ENCODE assay signal across 8 cellular contexts in the genomic region with DNA sequence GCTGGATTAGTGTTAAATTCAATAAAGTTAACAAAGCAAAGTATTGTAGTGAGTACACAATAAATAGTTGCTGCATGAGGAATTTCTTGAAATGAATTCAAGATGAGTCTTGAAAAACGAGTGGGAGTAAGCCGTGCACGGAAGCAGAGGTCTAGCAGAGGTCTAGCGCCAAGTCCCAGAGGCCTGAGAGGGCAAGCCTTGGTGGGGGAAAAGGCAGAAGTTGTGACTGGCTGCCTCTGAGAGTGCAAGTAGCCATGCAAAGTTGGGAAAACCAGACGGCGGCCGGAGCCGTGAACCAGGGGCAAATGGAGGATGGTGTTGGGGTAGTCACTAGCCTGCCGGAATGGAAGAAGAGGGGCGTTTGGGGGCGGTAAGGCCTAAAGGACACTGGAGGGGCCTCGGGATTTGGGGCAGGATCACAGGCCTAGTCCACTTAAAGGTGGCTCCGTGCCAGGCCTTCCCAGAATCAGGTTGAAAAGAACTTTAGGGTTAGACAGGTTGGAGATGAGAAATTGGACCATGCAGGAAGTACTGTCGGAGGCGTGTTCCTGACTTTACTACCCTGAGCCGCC. TPM values are rescaled to one million over a fixed set of nuclear protein-coding genes. Genes with fewer than 3 reads are reported as not detected.
DNase-seq lines count a peak whose midpoint lies in the region; ATAC-seq, FAIRE-seq and TF ChIP-seq lines count a peak whose summit lies in the region.

No MANE protein-coding gene starts in this region.

- intact Hi-C loops in Caco-2 (cut with micrococcal nuclease; ENCODE audit: unreplicated experiment) = loop anchor here (2.0 kb wide), 1 partner anchor 94 kb away; the partner anchor contains the start of gene TMEM179B
- intact Hi-C loops in pancreas (cut with DNase I) = no loop called here

- peak overlapping the region; percentile 97 for H3K4me3 Mint-ChIP-seq in Caco-2 (ENCODE audit: unreplicated experiment)
- peak overlapping the region; percentile 99 for H3K4me3 Mint-ChIP-seq in activated T-cell treated with anti-CD3 and anti-CD28 coated beads, Interleukin-2, amount 50 U/mL, for 4 hours

- peaks cover 36% of the 10 kb centered on the region for H3K4me1 Mint-ChIP-seq in Caco-2 (ENCODE audit: low read depth, unreplicated experiment)
- H3K4me1 Mint-ChIP-seq in activated T-cell treated with anti-CD3 and anti-CD28 coated beads, Interleukin-2, amount 50 U/mL, for 4 hours (ENCODE audit: low read depth) = peaks cover 40% of the 10 kb centered on the region

- no peaks in the 10 kb centered on the region for H3K9me3 Mint-ChIP-seq in Caco-2 (ENCODE audit: unreplicated experiment)
- no peaks in the 10 kb centered on the region for H3K9me3 Mint-ChIP-seq in activated T-cell treated with anti-CD3 and anti-CD28 coated beads, Interleukin-2, amount 50 U/mL, for 4 hours

- H3K27me3 ChIP-seq in Caco-2 (replicated peaks; ENCODE audit: control insufficient read depth, insufficient read depth, low read length) (no peaks in the 10 kb centered on the region), HUES64 (ENCODE audit: insufficient read depth, low read length) (no peaks in the 10 kb centered on the region), pancreas (no peaks in the 10 kb centered on the region)

- BruUV-seq in Caco-2 (replicated peaks; lab: Mats Ljungman, UMichigan) = no TSS peak

- H3K9ac ChIP-seq in HUES64 (ENCODE audit: low read depth, low read length) = peak overlapping the region; percentile 97

- H3K36me3 Mint-ChIP-seq in Caco-2 (ENCODE audit: insufficient read depth, unreplicated experiment) = peaks cover 97% of the 10 kb centered on the region
- peaks cover 44% of the 10 kb centered on the region for H3K36me3 Mint-ChIP-seq in activated T-cell treated with anti-CD3 and anti-CD28 coated beads, Interleukin-2, amount 50 U/mL, for 4 hours (ENCODE audit: insufficient read depth)

- peaks cover 51% of the 10 kb centered on the region for H3K4me1 ChIP-seq in Caco-2
- peaks cover 26% of the 10 kb centered on the region for H3K4me1 ChIP-seq in HUES64 (ENCODE audit: insufficient read depth, low read length)
- peaks cover 35 to 59% (median 58%) of the 10 kb centered on the region in 3 donors for H3K4me1 ChIP-seq in pancreas

- peak overlapping the region; percentile 100; the same call in 1 of the 2 replicates for H3K27ac ChIP-seq in HUES64 (ENCODE audit: low read depth, low read length)
- peak overlapping the region; percentile 99 for H3K27ac ChIP-seq in pancreas

- H3K27me3 Mint-ChIP-seq in Caco-2 (ENCODE audit: insufficient read depth, unreplicated experiment) = no peaks in the 10 kb centered on the region
- H3K27me3 Mint-ChIP-seq in activated T-cell treated with anti-CD3 and anti-CD28 coated beads, Interleukin-2, amount 50 U/mL, for 4 hours (ENCODE audit: low read depth) = no peaks in the 10 kb centered on the region

- CTCF ChIA-PET in Caco-2 (lab: Charles Lee) = interaction anchor here (0.6 to 1.7 kb wide), 3 partner anchors 24 to 126 kb away, joined by 3 to 8 read pairs (median 7); partner anchors contain the start of genes TMEM179B and ZBTB3

- H3K36me3 ChIP-seq in Caco-2 (ENCODE audit: control insufficient read depth, insufficient read depth, low read length) (peaks cover 14% of the 10 kb centered on the region), HUES64 (ENCODE audit: insufficient read depth, low read length) (peaks cover 76% of the 10 kb centered on the region), pancreas (peaks cover 0 to 29% (median 25%) of the 10 kb centered on the region in 3 donors)

- POLR2A ChIA-PET in Caco-2 (lab: Charles Lee) = interaction anchor here (0.6 to 1.9 kb wide), 3 partner anchors 10 to 39 kb away, joined by 3 to 17 read pairs (median 6); no protein-coding TSS in a partner anchor

- ATAC-seq in GM19452 (IDR thresholded peaks at IDR 0.05; ENCODE audit: unreplicated experiment) (peak; percentile 13), pancreas (peak in 3 of 4 donors; percentile 4 to 19 (median 9))
- peak; percentile 15 to 23 for ATAC-seq in activated T-cell treated with anti-CD3 and anti-CD28 coated beads, Interleukin-2, amount 50 U/mL, for 4 hours

- TF ChIP-seq CTCF in Caco-2 (IDR thresholded peaks at IDR 0.05; ENCODE audit: insufficient read depth in 1 of 2, low read depth in 1 of 2, low read length in 1 of 2, severe bottlenecking in 1 of 2, unreplicated experiment in 1 of 2) (no peak), pancreas (IDR thresholded peaks at IDR 0.05) (no peak)

- peak overlapping the region; percentile 99 for H3K4me3 ChIP-seq in Caco-2 (ENCODE audit: low read depth, low read length)
- H3K4me3 ChIP-seq in HUES64 (ENCODE audit: low read length) = peak overlapping the region; percentile 81
- peak overlapping the region; percentile 80 to 92 (median 88) for H3K4me3 ChIP-seq in pancreas

- H3K9me3 ChIP-seq in Caco-2 = no peaks in the 10 kb centered on the region
- no peaks in the 10 kb centered on the region for H3K9me3 ChIP-seq in HUES64 (ENCODE audit: insufficient read depth, low read depth, low read length)
- H3K9me3 ChIP-seq in pancreas = no peaks in the 10 kb centered on the region

- DNase-seq in Caco-2 (peak in 1 of 2 experiments; percentile 42), foreskin melanocyte (peak; percentile 71), pancreas (no peak), NK-92 (lab: John Stamatoyannopoulos, UW; ENCODE audit: unreplicated experiment) (no peak), activated gamma-delta T cell (lab: John Stamatoyannopoulos, UW) (no peak)
- no peak for DNase-seq in activated T-cell treated with anti-CD3 and anti-CD28 coated beads, Interleukin-2, amount 50 U/mL, for 4 hours

- 22% methylated on average over 16 of the region's 16 CpGs for WGBS in HUES64
- WGBS in pancreas, 2 donors = 0% methylated on average over 16 of the region's 16 CpGs

- peak overlapping the region; percentile 99 for H3K27ac Mint-ChIP-seq in Caco-2 (ENCODE audit: unreplicated experiment)

- FAIRE-seq in pancreas (lab: Jason Lieb, UNC) = no peak

RNA-seq across cellular contexts. Expression of gene SLC3A2, which starts 0.4 kb away (rescaled TPM):
- total RNA-seq in Caco-2 (2022) (763 and 879 TPM in 2 replicates), pancreas (100 to 1,000 TPM in 1 of 6 donors, 10 to 100 TPM in 5; 68.8 to 331 (median 75.1) TPM)
- 192 TPM for polyA plus RNA-seq in HUES64 (2013, experiment 1 of 2)
- 181 TPM for polyA plus RNA-seq in HUES64 (2013, experiment 2 of 2)
- total RNA-seq in activated T-cell treated with anti-CD3 and anti-CD28 coated beads, Interleukin-2, amount 50 U/mL, for 4 hours = 100 to 1,000 TPM; 580 to 683 (median 586) TPM
- 100 to 1,000 TPM in 1 of 2 donors, 10 to 100 TPM in 1; 66.9 to 116 TPM for polyA plus RNA-seq in pancreas

RNA-seq across cellular contexts. Expression of gene CHRM1, which starts 40.8 kb away (rescaled TPM):
- not detected in 2 replicates for total RNA-seq in Caco-2 (2022)
- polyA plus RNA-seq in HUES64 (2013, experiment 1 of 2) = 0.05 TPM
- not detected for polyA plus RNA-seq in HUES64 (2013, experiment 2 of 2)
- total RNA-seq in activated T-cell treated with anti-CD3 and anti-CD28 coated beads, Interleukin-2, amount 50 U/mL, for 4 hours = not detected
- total RNA-seq in pancreas = under 1 TPM in 5 of 6 donors, not detected in 1; 0.06 to 0.15 (median 0.09) TPM
- polyA plus RNA-seq in pancreas = under 1 TPM; 0.14 to 0.19 TPM

RNA-seq across cellular contexts. Expression of gene WDR74, which starts 40.9 kb away (rescaled TPM):
- total RNA-seq in Caco-2 (2022) (112 and 115 TPM in 2 replicates), pancreas (10 to 100 TPM; 18.4 to 35.1 (median 27.1) TPM)
- 228 TPM for polyA plus RNA-seq in HUES64 (2013, experiment 1 of 2)
- polyA plus RNA-seq in HUES64 (2013, experiment 2 of 2) = 286 TPM
- total RNA-seq in activated T-cell treated with anti-CD3 and anti-CD28 coated beads, Interleukin-2, amount 50 U/mL, for 4 hours = 100 to 1,000 TPM; 228 to 254 (median 235) TPM
- 10 to 100 TPM; 47.6 to 59.5 TPM for polyA plus RNA-seq in pancreas

RNA-seq across cellular contexts. Expression of gene TEX54, which starts 47.7 kb away (rescaled TPM):
- 0.95 TPM in 1 of 2 replicates, not detected in the other for total RNA-seq in Caco-2 (2022)
- polyA plus RNA-seq in HUES64 (2013, experiment 1 of 2) = not detected
- not detected for polyA plus RNA-seq in HUES64 (2013, experiment 2 of 2)
- total RNA-seq in activated T-cell treated with anti-CD3 and anti-CD28 coated beads, Interleukin-2, amount 50 U/mL, for 4 hours = under 1 TPM; 0.63 to 0.92 (median 0.89) TPM
- not detected for total RNA-seq in pancreas
- polyA plus RNA-seq in pancreas = under 1 TPM in 1 of 2 donors, not detected in 1; 0.65 TPM

RNA-seq across cellular contexts. Expression of gene STX5, which starts 48.5 kb away (rescaled TPM):
- total RNA-seq in Caco-2 (2022) (39.9 and 44.2 TPM in 2 replicates), pancreas (10 to 100 TPM; 22.8 to 31.2 (median 26.9) TPM)
- 18.5 TPM for polyA plus RNA-seq in HUES64 (2013, experiment 1 of 2)
- polyA plus RNA-seq in HUES64 (2013, experiment 2 of 2) = 23.5 TPM
- total RNA-seq in activated T-cell treated with anti-CD3 and anti-CD28 coated beads, Interleukin-2, amount 50 U/mL, for 4 hours = 10 to 100 TPM; 22.3 to 31.6 (median 28.4) TPM
- 10 to 100 TPM; 18.6 to 27.9 TPM for polyA plus RNA-seq in pancreas
